Comparison of ENCODE assay signal across 1 cellular context in the genomic region with DNA sequence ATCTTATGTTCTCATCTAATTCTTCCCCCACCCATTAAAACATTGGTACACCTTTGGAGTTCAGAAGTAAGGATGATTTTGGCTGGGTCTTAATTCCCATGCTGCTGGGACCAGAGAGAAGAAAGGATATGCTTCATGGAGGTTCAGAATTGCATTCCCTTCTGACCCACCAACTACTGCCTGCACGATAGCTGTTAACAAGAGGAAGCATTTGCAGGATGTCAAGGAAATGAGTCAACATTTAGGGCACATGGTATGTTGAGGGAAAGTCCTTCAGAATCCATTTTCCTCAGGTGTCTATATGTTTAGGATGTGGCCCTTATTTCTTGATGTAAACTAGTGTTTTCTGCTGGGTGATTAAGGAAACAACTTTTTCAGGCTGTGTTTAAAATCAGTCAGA.
TF ChIP-seq lines count a peak whose summit lies in the region.

No MANE protein-coding gene starts in this region.

TF ChIP-seq in IMR-90, 13 proteins besides CTCF, POLR2A, EP300 and RAD21:
- TF ChIP-seq USF2 (IDR thresholded peaks at IDR 0.05; ENCODE audit: low read depth, low read length) (no peak), MAFK (IDR thresholded peaks at IDR 0.05; ENCODE audit: low read depth, low read length) (no peak)
